Comparison of ENCODE assay signal across 1 cellular context in genomic region chr20:35741892-35742740, GRCh38.
A peak's percentile ranks its signal among the peaks of the same experiment; 100 is the strongest.
TF ChIP-seq lines count a peak whose summit lies in the region.

Gene RBM39 (minus strand): TSS chr20:35742260. CDS start chr20:35740874, 1,386 bp downstream.

TF ChIP-seq in HepG2, 621 proteins besides CTCF, POLR2A, EP300 and RAD21 (continued from another document and continues in another):
- peak; percentile 96 for TF ChIP-seq ZFP91 (CRISPR knock-in tag; IDR thresholded peaks at IDR 0.05; ENCODE audit: borderline replicate concordance)
- TF ChIP-seq ZNF343 (CRISPR knock-in tag; IDR thresholded peaks at IDR 0.05): peak; percentile 91
- peak; percentile 96 for TF ChIP-seq ZNF674 (CRISPR knock-in tag; IDR thresholded peaks at IDR 0.05; ENCODE audit: low read depth)
- peak; percentile 97 for TF ChIP-seq ZNF44 (CRISPR knock-in tag; IDR thresholded peaks at IDR 0.05)
- peak; percentile 98 for TF ChIP-seq ZNF256 (CRISPR knock-in tag; conservative IDR thresholded peaks at IDR 0.05)
- peak; percentile 94; the same call in 1 of the 2 replicates for TF ChIP-seq ZNF646 (CRISPR knock-in tag; IDR thresholded peaks at IDR 0.05)
- peak; percentile 96 for TF ChIP-seq KMT2B (CRISPR knock-in tag; IDR thresholded peaks at IDR 0.05)
- peak; percentile 82 for TF ChIP-seq ZNF414 (CRISPR knock-in tag; IDR thresholded peaks at IDR 0.05)
- TF ChIP-seq SIN3A (IDR thresholded peaks at IDR 0.05; ENCODE audit: borderline replicate concordance, low read depth, low read length): peak; percentile 93
- TF ChIP-seq ZSCAN21 (CRISPR knock-in tag; IDR thresholded peaks at IDR 0.05; ENCODE audit: borderline replicate concordance): peak; percentile 94
- TF ChIP-seq, protein P1, sequence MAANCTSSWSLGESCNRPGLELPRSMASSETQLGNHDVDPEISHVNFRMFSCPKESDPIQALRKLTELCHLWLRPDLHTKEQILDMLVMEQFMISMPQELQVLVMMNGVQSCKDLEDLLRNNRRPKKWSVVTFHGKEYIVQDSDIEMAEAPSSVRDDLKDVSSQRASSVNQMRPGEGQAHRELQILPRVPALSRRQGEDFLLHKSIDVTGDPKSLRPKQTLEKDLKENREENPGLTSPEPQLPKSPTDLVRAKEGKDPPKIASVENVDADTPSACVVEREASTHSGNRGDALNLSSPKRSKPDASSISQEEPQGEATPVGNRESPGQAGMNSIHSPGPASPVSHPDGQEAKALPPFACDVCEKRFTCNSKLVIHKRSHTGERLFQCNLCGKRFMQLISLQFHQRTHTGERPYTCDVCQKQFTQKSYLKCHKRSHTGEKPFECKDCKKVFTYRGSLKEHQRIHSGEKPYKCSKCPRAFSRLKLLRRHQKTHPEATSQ (CRISPR knock-in tag; IDR thresholded peaks at IDR 0.05; ENCODE audit: borderline replicate concordance): peak; percentile 96
- TF ChIP-seq ZNF788 (CRISPR knock-in tag; IDR thresholded peaks at IDR 0.05; ENCODE audit: borderline replicate concordance): peak; percentile 99
- peak; percentile 40 for TF ChIP-seq SIX1 (CRISPR knock-in tag; IDR thresholded peaks at IDR 0.05; ENCODE audit: borderline replicate concordance)
- TF ChIP-seq, protein P2, sequence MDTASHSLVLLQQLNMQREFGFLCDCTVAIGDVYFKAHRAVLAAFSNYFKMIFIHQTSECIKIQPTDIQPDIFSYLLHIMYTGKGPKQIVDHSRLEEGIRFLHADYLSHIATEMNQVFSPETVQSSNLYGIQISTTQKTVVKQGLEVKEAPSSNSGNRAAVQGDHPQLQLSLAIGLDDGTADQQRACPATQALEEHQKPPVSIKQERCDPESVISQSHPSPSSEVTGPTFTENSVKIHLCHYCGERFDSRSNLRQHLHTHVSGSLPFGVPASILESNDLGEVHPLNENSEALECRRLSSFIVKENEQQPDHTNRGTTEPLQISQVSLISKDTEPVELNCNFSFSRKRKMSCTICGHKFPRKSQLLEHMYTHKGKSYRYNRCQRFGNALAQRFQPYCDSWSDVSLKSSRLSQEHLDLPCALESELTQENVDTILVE (CRISPR knock-in tag; IDR thresholded peaks at IDR 0.05): peak; percentile 99
- TF ChIP-seq ZNF839 (CRISPR knock-in tag; IDR thresholded peaks at IDR 0.05; ENCODE audit: borderline replicate concordance): peak; percentile 89
- TF ChIP-seq, protein P3, sequence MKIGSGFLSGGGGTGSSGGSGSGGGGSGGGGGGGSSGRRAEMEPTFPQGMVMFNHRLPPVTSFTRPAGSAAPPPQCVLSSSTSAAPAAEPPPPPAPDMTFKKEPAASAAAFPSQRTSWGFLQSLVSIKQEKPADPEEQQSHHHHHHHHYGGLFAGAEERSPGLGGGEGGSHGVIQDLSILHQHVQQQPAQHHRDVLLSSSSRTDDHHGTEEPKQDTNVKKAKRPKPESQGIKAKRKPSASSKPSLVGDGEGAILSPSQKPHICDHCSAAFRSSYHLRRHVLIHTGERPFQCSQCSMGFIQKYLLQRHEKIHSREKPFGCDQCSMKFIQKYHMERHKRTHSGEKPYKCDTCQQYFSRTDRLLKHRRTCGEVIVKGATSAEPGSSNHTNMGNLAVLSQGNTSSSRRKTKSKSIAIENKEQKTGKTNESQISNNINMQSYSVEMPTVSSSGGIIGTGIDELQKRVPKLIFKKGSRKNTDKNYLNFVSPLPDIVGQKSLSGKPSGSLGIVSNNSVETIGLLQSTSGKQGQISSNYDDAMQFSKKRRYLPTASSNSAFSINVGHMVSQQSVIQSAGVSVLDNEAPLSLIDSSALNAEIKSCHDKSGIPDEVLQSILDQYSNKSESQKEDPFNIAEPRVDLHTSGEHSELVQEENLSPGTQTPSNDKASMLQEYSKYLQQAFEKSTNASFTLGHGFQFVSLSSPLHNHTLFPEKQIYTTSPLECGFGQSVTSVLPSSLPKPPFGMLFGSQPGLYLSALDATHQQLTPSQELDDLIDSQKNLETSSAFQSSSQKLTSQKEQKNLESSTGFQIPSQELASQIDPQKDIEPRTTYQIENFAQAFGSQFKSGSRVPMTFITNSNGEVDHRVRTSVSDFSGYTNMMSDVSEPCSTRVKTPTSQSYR (CRISPR knock-in tag; IDR thresholded peaks at IDR 0.05; ENCODE audit: borderline replicate concordance): peak; percentile 100
- no peak for TF ChIP-seq SRSF9 (IDR thresholded peaks at IDR 0.05; ENCODE audit: borderline replicate concordance, insufficient read depth, low read depth, low read length, poor library complexity, severe bottlenecking)
- TF ChIP-seq SOX5 (CRISPR knock-in tag; IDR thresholded peaks at IDR 0.05; ENCODE audit: borderline replicate concordance): peak; percentile 84
- TF ChIP-seq, protein P4, sequence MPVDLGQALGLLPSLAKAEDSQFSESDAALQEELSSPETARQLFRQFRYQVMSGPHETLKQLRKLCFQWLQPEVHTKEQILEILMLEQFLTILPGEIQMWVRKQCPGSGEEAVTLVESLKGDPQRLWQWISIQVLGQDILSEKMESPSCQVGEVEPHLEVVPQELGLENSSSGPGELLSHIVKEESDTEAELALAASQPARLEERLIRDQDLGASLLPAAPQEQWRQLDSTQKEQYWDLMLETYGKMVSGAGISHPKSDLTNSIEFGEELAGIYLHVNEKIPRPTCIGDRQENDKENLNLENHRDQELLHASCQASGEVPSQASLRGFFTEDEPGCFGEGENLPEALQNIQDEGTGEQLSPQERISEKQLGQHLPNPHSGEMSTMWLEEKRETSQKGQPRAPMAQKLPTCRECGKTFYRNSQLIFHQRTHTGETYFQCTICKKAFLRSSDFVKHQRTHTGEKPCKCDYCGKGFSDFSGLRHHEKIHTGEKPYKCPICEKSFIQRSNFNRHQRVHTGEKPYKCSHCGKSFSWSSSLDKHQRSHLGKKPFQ (CRISPR knock-in tag; IDR thresholded peaks at IDR 0.05; ENCODE audit: insufficient replicate concordance): peak; percentile 95
- TF ChIP-seq ZNF549 (CRISPR knock-in tag; IDR thresholded peaks at IDR 0.05): peak; percentile 76; the same call in 1 of the 2 replicates
- TF ChIP-seq ZNF20 (CRISPR knock-in tag; IDR thresholded peaks at IDR 0.05): no peak
- TF ChIP-seq, protein P5, sequence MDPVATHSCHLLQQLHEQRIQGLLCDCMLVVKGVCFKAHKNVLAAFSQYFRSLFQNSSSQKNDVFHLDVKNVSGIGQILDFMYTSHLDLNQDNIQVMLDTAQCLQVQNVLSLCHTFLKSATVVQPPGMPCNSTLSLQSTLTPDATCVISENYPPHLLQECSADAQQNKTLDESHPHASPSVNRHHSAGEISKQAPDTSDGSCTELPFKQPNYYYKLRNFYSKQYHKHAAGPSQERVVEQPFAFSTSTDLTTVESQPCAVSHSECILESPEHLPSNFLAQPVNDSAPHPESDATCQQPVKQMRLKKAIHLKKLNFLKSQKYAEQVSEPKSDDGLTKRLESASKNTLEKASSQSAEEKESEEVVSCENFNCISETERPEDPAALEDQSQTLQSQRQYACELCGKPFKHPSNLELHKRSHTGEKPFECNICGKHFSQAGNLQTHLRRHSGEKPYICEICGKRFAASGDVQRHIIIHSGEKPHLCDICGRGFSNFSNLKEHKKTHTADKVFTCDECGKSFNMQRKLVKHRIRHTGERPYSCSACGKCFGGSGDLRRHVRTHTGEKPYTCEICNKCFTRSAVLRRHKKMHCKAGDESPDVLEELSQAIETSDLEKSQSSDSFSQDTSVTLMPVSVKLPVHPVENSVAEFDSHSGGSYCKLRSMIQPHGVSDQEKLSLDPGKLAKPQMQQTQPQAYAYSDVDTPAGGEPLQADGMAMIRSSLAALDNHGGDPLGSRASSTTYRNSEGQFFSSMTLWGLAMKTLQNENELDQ (CRISPR knock-in tag; IDR thresholded peaks at IDR 0.05; ENCODE audit: borderline replicate concordance): peak; percentile 92; the same call in 1 of the 2 replicates
- TF ChIP-seq THAP8 (CRISPR knock-in tag; IDR thresholded peaks at IDR 0.05; ENCODE audit: borderline replicate concordance): no peak; the same call in 1 of the 2 replicates
- TF ChIP-seq ZBTB42 (CRISPR knock-in tag; IDR thresholded peaks at IDR 0.05): peak; percentile 94
- peak; percentile 93 for TF ChIP-seq ARNTL (CRISPR knock-in tag; IDR thresholded peaks at IDR 0.05)
- TF ChIP-seq POGZ (CRISPR knock-in tag; IDR thresholded peaks at IDR 0.05): peak; percentile 99
- TF ChIP-seq YEATS2 (CRISPR knock-in tag; IDR thresholded peaks at IDR 0.05; ENCODE audit: borderline replicate concordance): peak; percentile 100
- TF ChIP-seq, protein P6, sequence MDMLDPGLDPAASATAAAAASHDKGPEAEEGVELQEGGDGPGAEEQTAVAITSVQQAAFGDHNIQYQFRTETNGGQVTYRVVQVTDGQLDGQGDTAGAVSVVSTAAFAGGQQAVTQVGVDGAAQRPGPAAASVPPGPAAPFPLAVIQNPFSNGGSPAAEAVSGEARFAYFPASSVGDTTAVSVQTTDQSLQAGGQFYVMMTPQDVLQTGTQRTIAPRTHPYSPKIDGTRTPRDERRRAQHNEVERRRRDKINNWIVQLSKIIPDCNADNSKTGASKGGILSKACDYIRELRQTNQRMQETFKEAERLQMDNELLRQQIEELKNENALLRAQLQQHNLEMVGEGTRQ (IDR thresholded peaks at IDR 0.05; ENCODE audit: low read depth, low read length): no peak; the same call in 1 of the 2 replicates
- TF ChIP-seq, protein P6 (CRISPR knock-in tag; IDR thresholded peaks at IDR 0.05; ENCODE audit: borderline replicate concordance): peak; percentile 63; the same call in 1 of the 2 replicates
- peak; percentile 71 for TF ChIP-seq HCFC1 (IDR thresholded peaks at IDR 0.05; ENCODE audit: low read depth, low read length)
- TF ChIP-seq GTF3A (CRISPR knock-in tag; conservative IDR thresholded peaks at IDR 0.05): peak; percentile 95; the same call in 1 of the 2 replicates
